In the genomic region with DNA sequence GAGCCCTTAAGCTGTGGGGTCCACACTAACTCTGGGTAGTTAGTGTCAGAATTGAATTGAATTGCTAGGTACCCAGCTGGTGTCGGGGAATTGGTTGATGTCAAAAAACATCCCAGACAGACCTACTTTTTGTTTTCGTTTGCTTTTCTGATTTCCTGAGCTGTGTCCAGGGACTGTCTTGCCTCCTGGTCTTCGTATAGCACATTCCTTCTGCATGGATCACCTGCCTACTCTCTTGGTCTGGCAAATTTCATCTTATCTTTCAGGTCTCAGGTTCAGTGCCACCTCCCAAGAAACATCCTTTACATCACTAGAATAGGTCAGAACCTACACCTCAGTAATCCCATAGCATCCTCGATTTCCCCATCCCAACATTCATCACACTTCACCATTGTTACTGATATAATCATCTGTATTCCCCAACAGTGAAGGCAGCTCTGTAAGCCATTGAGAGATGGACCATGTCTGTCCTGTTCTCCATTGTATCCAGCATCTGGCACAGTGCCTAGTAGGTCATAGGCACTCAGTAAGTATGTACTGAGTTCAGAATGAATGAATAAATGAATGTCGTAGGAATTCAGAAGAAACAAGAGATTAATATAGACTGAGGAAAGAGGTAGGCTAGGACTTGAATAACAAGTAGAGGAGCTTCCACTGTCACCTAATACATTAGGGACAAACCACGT, we compare ENCODE assay signal across 15 cellular contexts.
"Had no signal": no experiment of that assay in that cellular context is flagged by ENCODE, and none has a peak within 500 bp of the region (broad histone marks: within the 10 kb centered on the region; RNA-seq: fewer than 3 reads in every experiment).

No MANE protein-coding gene starts in this region.

- H3K9me3 Mint-ChIP-seq: effector memory CD8-positive, alpha-beta T cell had no signal

- DNase-seq: activated T-cell treated with anti-CD3 and anti-CD28 coated beads, Interleukin-2, amount 50 U/mL, for 48 hours; central memory CD4-positive, alpha-beta T cell; cortex of kidney; effector memory CD8-positive, alpha-beta T cell; erythroblast; glutamatergic neuron; left ventricle myocardium inferior; stimulated activated CD4-positive, alpha-beta T cell treated with anti-CD3 and anti-CD28 coated beads, Interleukin-4, amount 100 ng/mL, for 4 hours; SW 1271; tibial artery had no signal

- FAIRE-seq: astrocyte, islet of Langerhans had no signal

- H3K27ac ChIP-seq: left ventricle myocardium inferior, parathyroid adenoma, skin epidermis, tibial artery had no signal

- H3K4me1 ChIP-seq: tibial artery had no signal

- H3K9me3 ChIP-seq: left ventricle myocardium inferior, tibial artery had no signal

- H3K27ac Mint-ChIP-seq: effector memory CD8-positive, alpha-beta T cell had no signal

- H3K4me3 Mint-ChIP-seq: effector memory CD8-positive, alpha-beta T cell had no signal

- ATAC-seq: activated CD4-positive, CD25-positive, alpha-beta regulatory T cell treated with anti-CD3 and anti-CD28 coated beads, Interleukin-2, amount 50 U/mL, for 24 hours; effector memory CD8-positive, alpha-beta T cell had no signal

- H3K4me3 ChIP-seq: left ventricle myocardium inferior, skin epidermis, tibial artery had no signal
